15 cellular contexts compared by ENCODE assay signal in the genomic region with DNA sequence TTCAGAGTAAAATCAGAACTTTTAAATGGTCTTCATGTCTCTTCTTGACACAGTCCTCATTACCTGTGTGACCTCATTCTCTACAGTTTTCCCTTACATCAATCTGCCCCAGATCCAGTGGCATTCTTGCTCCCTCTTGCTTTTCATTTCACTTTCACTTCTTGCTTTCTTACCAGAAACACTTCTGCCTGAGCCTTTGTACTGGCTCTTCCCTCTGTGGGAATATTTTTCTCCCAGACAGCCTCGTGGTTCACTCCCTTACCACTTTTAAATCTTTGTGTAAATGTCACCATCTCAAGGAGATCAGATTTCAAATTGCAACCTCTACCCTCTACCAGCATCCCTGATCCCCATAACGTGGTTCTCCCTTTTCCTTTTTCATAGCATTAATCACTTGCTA.
A peak's percentile ranks its signal among the peaks of the same experiment; 100 is the strongest.
DNase-seq lines count a peak whose midpoint lies in the region; ATAC-seq and TF ChIP-seq lines count a peak whose summit lies in the region.
"Had no signal": no experiment of that assay in that cellular context is flagged by ENCODE, and none has a peak within 500 bp of the region (broad histone marks: within the 10 kb centered on the region; RNA-seq: fewer than 3 reads in every experiment).

No MANE protein-coding gene starts in this region.

- DNase-seq in DMS53 (lab: John Stamatoyannopoulos, UW), result peak; percentile 34
- DNase-seq in M059J (ENCODE audit: low read depth), result peak; percentile 40
- peak; percentile 36 for DNase-seq in dedifferentiated amniotic fluid mesenchymal stem cell (ENCODE audit: extremely low spot score)
- DNase-seq in myocyte (ENCODE audit: low read depth), result peak; percentile 59
- no peak for DNase-seq in COR-L47 (lab: John Stamatoyannopoulos, UW)
- no peak for DNase-seq in HPDE6-E6E7 (ENCODE audit: extremely low spot score)
- DNase-seq: DMS79; effector CD4-positive, alpha-beta T cell; H9; NCI-H2029 treated with DMSO at 0.1 percent for 48 hours; NK-92 treated with Interleukin-12 subunit alpha and Interleukin-12 subunit beta, amount 100 ng/mL, for 24 hours; SIG-M5; T1000 had no signal

- ATAC-seq in SK-N-SH treated with all-trans-retinoic acid at 6 μM for 48 hours (no peak), GM18868 (IDR thresholded peaks at IDR 0.05; ENCODE audit: unreplicated experiment) (no peak)

TF ChIP-seq in SK-N-SH treated with all-trans-retinoic acid at 6 μM for 48 hours, 23 proteins besides CTCF, POLR2A, EP300 and RAD21:
- TF ChIP-seq CSDC2 (CRISPR knock-in tag; IDR thresholded peaks at IDR 0.05) (no peak), RARB (CRISPR knock-in tag; IDR thresholded peaks at IDR 0.05) (no peak), TOX (CRISPR knock-in tag; IDR thresholded peaks at IDR 0.05; ENCODE audit: borderline replicate concordance) (no peak), ARNTL (CRISPR knock-in tag; IDR thresholded peaks at IDR 0.05; ENCODE audit: borderline replicate concordance, low read depth) (no peak), ESRRG (CRISPR knock-in tag; IDR thresholded peaks at IDR 0.05) (no peak), OSR1 (CRISPR knock-in tag; IDR thresholded peaks at IDR 0.05) (no peak), TCF4 (CRISPR knock-in tag; IDR thresholded peaks at IDR 0.05; ENCODE audit: borderline replicate concordance) (no peak), ISL1 (CRISPR knock-in tag; IDR thresholded peaks at IDR 0.05) (no peak), ZC3H10 (CRISPR knock-in tag; IDR thresholded peaks at IDR 0.05) (no peak), PPARA (CRISPR knock-in tag; IDR thresholded peaks at IDR 0.05; ENCODE audit: borderline replicate concordance) (no peak), ZFP30 (CRISPR knock-in tag; IDR thresholded peaks at IDR 0.05) (no peak), ZNF565 (CRISPR knock-in tag; conservative IDR thresholded peaks at IDR 0.05; ENCODE audit: low read depth) (no peak), BACH2 (CRISPR knock-in tag; IDR thresholded peaks at IDR 0.05; ENCODE audit: borderline replicate concordance) (no peak)
- TF ChIP-seq, protein P1, sequence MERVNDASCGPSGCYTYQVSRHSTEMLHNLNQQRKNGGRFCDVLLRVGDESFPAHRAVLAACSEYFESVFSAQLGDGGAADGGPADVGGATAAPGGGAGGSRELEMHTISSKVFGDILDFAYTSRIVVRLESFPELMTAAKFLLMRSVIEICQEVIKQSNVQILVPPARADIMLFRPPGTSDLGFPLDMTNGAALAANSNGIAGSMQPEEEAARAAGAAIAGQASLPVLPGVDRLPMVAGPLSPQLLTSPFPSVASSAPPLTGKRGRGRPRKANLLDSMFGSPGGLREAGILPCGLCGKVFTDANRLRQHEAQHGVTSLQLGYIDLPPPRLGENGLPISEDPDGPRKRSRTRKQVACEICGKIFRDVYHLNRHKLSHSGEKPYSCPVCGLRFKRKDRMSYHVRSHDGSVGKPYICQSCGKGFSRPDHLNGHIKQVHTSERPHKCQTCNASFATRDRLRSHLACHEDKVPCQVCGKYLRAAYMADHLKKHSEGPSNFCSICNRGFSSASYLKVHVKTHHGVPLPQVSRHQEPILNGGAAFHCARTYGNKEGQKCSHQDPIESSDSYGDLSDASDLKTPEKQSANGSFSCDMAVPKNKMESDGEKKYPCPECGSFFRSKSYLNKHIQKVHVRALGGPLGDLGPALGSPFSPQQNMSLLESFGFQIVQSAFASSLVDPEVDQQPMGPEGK (CRISPR knock-in tag; IDR thresholded peaks at IDR 0.05; ENCODE audit: borderline replicate concordance), result no peak
- TF ChIP-seq, protein P2, sequence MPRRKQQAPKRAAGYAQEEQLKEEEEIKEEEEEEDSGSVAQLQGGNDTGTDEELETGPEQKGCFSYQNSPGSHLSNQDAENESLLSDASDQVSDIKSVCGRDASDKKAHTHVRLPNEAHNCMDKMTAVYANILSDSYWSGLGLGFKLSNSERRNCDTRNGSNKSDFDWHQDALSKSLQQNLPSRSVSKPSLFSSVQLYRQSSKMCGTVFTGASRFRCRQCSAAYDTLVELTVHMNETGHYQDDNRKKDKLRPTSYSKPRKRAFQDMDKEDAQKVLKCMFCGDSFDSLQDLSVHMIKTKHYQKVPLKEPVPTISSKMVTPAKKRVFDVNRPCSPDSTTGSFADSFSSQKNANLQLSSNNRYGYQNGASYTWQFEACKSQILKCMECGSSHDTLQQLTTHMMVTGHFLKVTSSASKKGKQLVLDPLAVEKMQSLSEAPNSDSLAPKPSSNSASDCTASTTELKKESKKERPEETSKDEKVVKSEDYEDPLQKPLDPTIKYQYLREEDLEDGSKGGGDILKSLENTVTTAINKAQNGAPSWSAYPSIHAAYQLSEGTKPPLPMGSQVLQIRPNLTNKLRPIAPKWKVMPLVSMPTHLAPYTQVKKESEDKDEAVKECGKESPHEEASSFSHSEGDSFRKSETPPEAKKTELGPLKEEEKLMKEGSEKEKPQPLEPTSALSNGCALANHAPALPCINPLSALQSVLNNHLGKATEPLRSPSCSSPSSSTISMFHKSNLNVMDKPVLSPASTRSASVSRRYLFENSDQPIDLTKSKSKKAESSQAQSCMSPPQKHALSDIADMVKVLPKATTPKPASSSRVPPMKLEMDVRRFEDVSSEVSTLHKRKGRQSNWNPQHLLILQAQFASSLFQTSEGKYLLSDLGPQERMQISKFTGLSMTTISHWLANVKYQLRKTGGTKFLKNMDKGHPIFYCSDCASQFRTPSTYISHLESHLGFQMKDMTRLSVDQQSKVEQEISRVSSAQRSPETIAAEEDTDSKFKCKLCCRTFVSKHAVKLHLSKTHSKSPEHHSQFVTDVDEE (CRISPR knock-in tag; IDR thresholded peaks at IDR 0.05), result no peak
- TF ChIP-seq, protein P3, sequence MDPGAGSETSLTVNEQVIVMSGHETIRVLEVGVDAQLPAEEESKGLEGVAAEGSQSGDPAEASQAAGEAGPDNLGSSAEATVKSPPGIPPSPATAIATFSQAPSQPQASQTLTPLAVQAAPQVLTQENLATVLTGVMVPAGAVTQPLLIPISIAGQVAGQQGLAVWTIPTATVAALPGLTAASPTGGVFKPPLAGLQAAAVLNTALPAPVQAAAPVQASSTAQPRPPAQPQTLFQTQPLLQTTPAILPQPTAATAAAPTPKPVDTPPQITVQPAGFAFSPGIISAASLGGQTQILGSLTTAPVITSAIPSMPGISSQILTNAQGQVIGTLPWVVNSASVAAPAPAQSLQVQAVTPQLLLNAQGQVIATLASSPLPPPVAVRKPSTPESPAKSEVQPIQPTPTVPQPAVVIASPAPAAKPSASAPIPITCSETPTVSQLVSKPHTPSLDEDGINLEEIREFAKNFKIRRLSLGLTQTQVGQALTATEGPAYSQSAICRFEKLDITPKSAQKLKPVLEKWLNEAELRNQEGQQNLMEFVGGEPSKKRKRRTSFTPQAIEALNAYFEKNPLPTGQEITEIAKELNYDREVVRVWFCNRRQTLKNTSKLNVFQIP (CRISPR knock-in tag; IDR thresholded peaks at IDR 0.05; ENCODE audit: borderline replicate concordance, low read depth), result no peak
- TF ChIP-seq, protein P4, sequence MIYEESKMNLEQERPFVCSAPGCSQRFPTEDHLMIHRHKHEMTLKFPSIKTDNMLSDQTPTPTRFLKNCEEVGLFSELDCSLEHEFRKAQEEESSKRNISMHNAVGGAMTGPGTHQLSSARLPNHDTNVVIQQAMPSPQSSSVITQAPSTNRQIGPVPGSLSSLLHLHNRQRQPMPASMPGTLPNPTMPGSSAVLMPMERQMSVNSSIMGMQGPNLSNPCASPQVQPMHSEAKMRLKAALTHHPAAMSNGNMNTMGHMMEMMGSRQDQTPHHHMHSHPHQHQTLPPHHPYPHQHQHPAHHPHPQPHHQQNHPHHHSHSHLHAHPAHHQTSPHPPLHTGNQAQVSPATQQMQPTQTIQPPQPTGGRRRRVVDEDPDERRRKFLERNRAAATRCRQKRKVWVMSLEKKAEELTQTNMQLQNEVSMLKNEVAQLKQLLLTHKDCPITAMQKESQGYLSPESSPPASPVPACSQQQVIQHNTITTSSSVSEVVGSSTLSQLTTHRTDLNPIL (CRISPR knock-in tag; IDR thresholded peaks at IDR 0.05; ENCODE audit: low read depth), result no peak
TF ChIP-seq in SK-N-SH treated with all-trans-retinoic acid at 6 μM for 48 hours: peak in this region for 0.

Comparison
In these comparisons a context has a peak if more than half of its experiments do, and no peak if none do; other contexts are left out.
1. DNase-seq: peak in DMS53 (single experiment), M059J (single experiment), dedifferentiated amniotic fluid mesenchymal stem cell (single experiment) and myocyte (single experiment); none in COR-L47 (single experiment) and HPDE6-E6E7 (single experiment).